ENCODE assay signal across 20 cellular contexts in the genomic region with DNA sequence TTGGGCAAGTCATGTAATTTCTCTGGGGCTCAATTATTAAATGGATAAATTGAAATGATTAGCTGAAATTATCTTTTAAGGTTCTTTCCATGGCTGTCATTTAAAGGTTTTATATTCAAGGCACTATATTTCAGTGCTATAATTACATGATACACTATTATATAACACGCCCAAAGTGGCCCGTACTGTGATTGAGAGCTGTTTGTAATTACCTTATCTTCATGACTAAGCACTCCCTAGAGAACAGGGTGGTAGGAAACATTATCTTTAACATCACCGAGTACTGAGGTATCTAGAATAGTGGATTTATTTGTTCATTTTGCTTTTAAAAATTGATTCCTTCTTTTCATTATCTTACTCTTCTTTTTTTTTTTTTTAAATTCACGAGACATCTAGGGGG.
"Had no signal": no experiment of that assay in that cellular context is flagged by ENCODE, and none has a peak within 500 bp of the region (broad histone marks: within the 10 kb centered on the region; RNA-seq: fewer than 3 reads in every experiment).

No MANE protein-coding gene starts in this region.

- H3K4me1 ChIP-seq: tibial nerve, uterus had no signal

- H3K27me3 ChIP-seq: hepatocyte, neutrophil, uterus had no signal

- DNase-seq: activated CD4-positive, alpha-beta T cell treated with anti-CD3 and anti-CD28 coated beads, Interleukin-2, amount 10 ng/mL, durations not matched to agents 24 days and 14 days; activated CD4-positive, CD25-positive, alpha-beta regulatory T cell; activated CD8-positive, alpha-beta memory T cell treated with anti-CD3 and anti-CD28 coated beads, Interleukin-2, amount 50 U/mL, for 4 hours; activated CD8-positive, alpha-beta T cell treated with anti-CD3 and anti-CD28 coated beads, Interleukin-2, amount 10 ng/mL, durations not matched to agents 7 days and 5 days; activated gamma-delta T cell treated with Interleukin-2 at 50 U/mL for 16 hours; activated T-cell treated with anti-CD3 and anti-CD28 coated beads, Interleukin-2, amount 50 U/mL, for 48 hours; amniotic stem cell; islet precursor cell; natural killer cell; retina; stimulated activated CD4-positive, alpha-beta T cell treated with anti-CD3 and anti-CD28 coated beads, Interleukin-15, amount 100 ng/mL, for 24 hours; stimulated activated CD4-positive, alpha-beta T cell treated with anti-CD3 and anti-CD28 coated beads, Interleukin-4, amount 100 ng/mL, for 1 hour; stimulated activated naive CD4-positive, alpha-beta T cell treated with Interleukin-2 at 50 U/mL for 16 hours; substantia nigra; uterus had no signal

- H3K36me3 ChIP-seq: neutrophil, tibial nerve, uterus had no signal

- H3K4me3 ChIP-seq: hepatocyte, tibial nerve, uterus had no signal

- H3K27ac ChIP-seq: hepatocyte, neutrophil, tibial nerve, uterus had no signal

- H3K4me3 Mint-ChIP-seq: activated CD4-positive, alpha-beta T cell treated with anti-CD3 and anti-CD28 coated beads, Interleukin-2, amount 10 ng/mL, durations not matched to agents 24 days and 14 days; activated CD8-positive, alpha-beta T cell treated with anti-CD3 and anti-CD28 coated beads, Interleukin-2, amount 10 ng/mL, durations not matched to agents 7 days and 5 days; activated naive CD8-positive, alpha-beta T cell; memory B cell; natural killer cell had no signal

- H3K27ac Mint-ChIP-seq: activated CD8-positive, alpha-beta T cell treated with anti-CD3 and anti-CD28 coated beads, Interleukin-2, amount 10 ng/mL, durations not matched to agents 7 days and 5 days; activated naive CD8-positive, alpha-beta T cell had no signal

- H3K9me3 Mint-ChIP-seq: activated CD4-positive, alpha-beta T cell treated with anti-CD3 and anti-CD28 coated beads, Interleukin-2, amount 10 ng/mL, durations not matched to agents 24 days and 14 days; memory B cell; natural killer cell had no signal

- H3K36me3 Mint-ChIP-seq: activated naive CD8-positive, alpha-beta T cell; memory B cell; natural killer cell had no signal

- H3K27me3 Mint-ChIP-seq: activated CD4-positive, alpha-beta T cell treated with anti-CD3 and anti-CD28 coated beads, Interleukin-2, amount 10 ng/mL, durations not matched to agents 24 days and 14 days; activated naive CD8-positive, alpha-beta T cell; memory B cell had no signal

- H3K9me3 ChIP-seq: neutrophil, tibial nerve, uterus had no signal
